Comparison of ENCODE assay signal across 10 cellular contexts in genomic region chr11:115545811-115546210, GRCh38.
"Had no signal": no experiment of that assay in that cellular context is flagged by ENCODE, and none has a peak within 500 bp of the region (broad histone marks: within the 10 kb centered on the region; RNA-seq: fewer than 3 reads in every experiment).

No MANE protein-coding gene starts in this region.

- H3K4me1 Mint-ChIP-seq: IgD-negative memory B cell had no signal

- ATAC-seq: HepG2 had no signal

- H3K27ac ChIP-seq: GM23248, HL-60, KMS-11 had no signal

- H3K36me3 Mint-ChIP-seq: IgD-negative memory B cell had no signal

- H3K4me3 Mint-ChIP-seq: H9, IgD-negative memory B cell had no signal

- FAIRE-seq: H54, HepG2 had no signal

- H3K4me2 ChIP-seq: KMS-11 had no signal

- H2AFZ ChIP-seq: GM23248 had no signal

- H3K9ac ChIP-seq: GM23248, KMS-11 had no signal

- H3K4me3 ChIP-seq: GM23248 had no signal

- H3K9me3 Mint-ChIP-seq: H9 had no signal

- H3K27me3 Mint-ChIP-seq: IgD-negative memory B cell had no signal

- DNase-seq: GM23248, GOT3, H9, HCEC 1CT, KBM-7 had no signal

- H3K27ac Mint-ChIP-seq: H9 had no signal
